1 cellular context compared by ENCODE assay signal in genomic region chr3:157115069-157116006, GRCh38.
TF ChIP-seq lines count a peak whose summit lies in the region.

No MANE protein-coding gene starts in this region.

TF ChIP-seq in K562, 482 proteins besides CTCF, POLR2A, EP300 and RAD21 (continues in another document):
- TF ChIP-seq CTBP1 (IDR thresholded peaks at IDR 0.05; ENCODE audit: borderline replicate concordance) = peak; percentile 83
- TF ChIP-seq CREM (IDR thresholded peaks at IDR 0.05; ENCODE audit: low read depth) = no peak; the same call in 1 of the 2 replicates
- TF ChIP-seq NBN (IDR thresholded peaks at IDR 0.05; ENCODE audit: low read depth) = peak; percentile 79; the same call in 1 of the 2 replicates
- peak; percentile 55; the same call in 1 of the 2 replicates for TF ChIP-seq DIDO1 (tag; IDR thresholded peaks at IDR 0.05; ENCODE audit: low read depth)
- TF ChIP-seq BCOR (IDR thresholded peaks at IDR 0.05) = peak; percentile 63
- peak; percentile 59; the same call in 1 of the 2 replicates for TF ChIP-seq SMARCE1 (IDR thresholded peaks at IDR 0.05)
- peak; percentile 61; the same call in 1 of the 2 replicates for TF ChIP-seq SMARCC2 (IDR thresholded peaks at IDR 0.05; ENCODE audit: low read depth)
- TF ChIP-seq DMBX1 (CRISPR knock-in tag; IDR thresholded peaks at IDR 0.05; ENCODE audit: borderline replicate concordance) = peak; percentile 89; the same call in 1 of the 2 replicates
- TF ChIP-seq NR2C1 (IDR thresholded peaks at IDR 0.05) = no peak
- TF ChIP-seq NR2C1 (tag; IDR thresholded peaks at IDR 0.05) = peak; percentile 79
- peak; percentile 29; the same call in 1 of the 2 replicates for TF ChIP-seq JUN (IDR thresholded peaks at IDR 0.05; ENCODE audit: borderline replicate concordance, low read depth, low read length)
- no peak for TF ChIP-seq JUN (CRISPR knock-in tag; IDR thresholded peaks at IDR 0.05; ENCODE audit: borderline replicate concordance)
- TF ChIP-seq MEF2A (IDR thresholded peaks at IDR 0.05; ENCODE audit: control insufficient read depth, low read depth, low read length) = peak; percentile 89
- TF ChIP-seq ZNF24 (IDR thresholded peaks at IDR 0.05) = 0 out of 2 replicates have a peak, but pooled peaks have one; percentile 5
- TF ChIP-seq TFAM (CRISPR knock-in tag; conservative IDR thresholded peaks at IDR 0.05) = no peak
- peak; percentile 25; the same call in 1 of the 2 replicates for TF ChIP-seq ZNF76 (CRISPR knock-in tag; IDR thresholded peaks at IDR 0.05; ENCODE audit: borderline replicate concordance)
- TF ChIP-seq JUND (IDR thresholded peaks at IDR 0.05; ENCODE audit: borderline replicate concordance, low read depth, low read length) = peak; percentile 84
- peak; percentile 91; the same call in 2 of the 3 replicates for TF ChIP-seq JUND (tag; IDR thresholded peaks at IDR 0.05; ENCODE audit: borderline replicate concordance, low read depth, low read length)
- no peak for TF ChIP-seq RFX5 (IDR thresholded peaks at IDR 0.05; ENCODE audit: low read depth, low read length)
- TF ChIP-seq MAFK (IDR thresholded peaks at IDR 0.05; ENCODE audit: low read length) = peak; percentile 4; the same call in 1 of the 2 replicates
- TF ChIP-seq MBD2 (IDR thresholded peaks at IDR 0.05; ENCODE audit: borderline replicate concordance, low read depth) = peak; percentile 40; the same call in 1 of the 2 replicates
- TF ChIP-seq LEF1 (IDR thresholded peaks at IDR 0.05) = peak; percentile 72
- no peak for TF ChIP-seq ID3 (CRISPR knock-in tag; IDR thresholded peaks at IDR 0.05)
- TF ChIP-seq ID3 (tag; IDR thresholded peaks at IDR 0.05) = peak; percentile 67
- no peak for TF ChIP-seq STAT6 (CRISPR knock-in tag; IDR thresholded peaks at IDR 0.05)
- TF ChIP-seq CXXC5 (CRISPR knock-in tag; IDR thresholded peaks at IDR 0.05) = peak; percentile 69
- peak; percentile 54; the same call in 1 of the 2 replicates for TF ChIP-seq SPI1 (IDR thresholded peaks at IDR 0.05; ENCODE audit: borderline replicate concordance, low read depth, low read length)
- 0 out of 4 replicates have a peak, but pooled peaks of 1 of the 2 experiments have one; percentile 28 for TF ChIP-seq UBTF (IDR thresholded peaks at IDR 0.05; ENCODE audit: borderline replicate concordance in 1 of 2, low read depth in 2 of 2, low read length in 2 of 2)
- 0 out of 2 replicates have a peak, but pooled peaks have one; percentile 33 for TF ChIP-seq TEAD2 (tag; IDR thresholded peaks at IDR 0.05)
- TF ChIP-seq L3MBTL2 (IDR thresholded peaks at IDR 0.05) = peak; percentile 59; the same call in 1 of the 2 replicates
- peak; percentile 56 for TF ChIP-seq CCNT2 (IDR thresholded peaks at IDR 0.05; ENCODE audit: borderline replicate concordance, extremely low read depth, insufficient read length, low read depth, low read length)
- TF ChIP-seq CAMTA2 (CRISPR knock-in tag; conservative IDR thresholded peaks at IDR 0.05) = no peak
- peak; percentile 87 for TF ChIP-seq CREB3 (tag; conservative IDR thresholded peaks at IDR 0.05; ENCODE audit: low read depth)
- peak; percentile 25; the same call in 1 of the 2 replicates for TF ChIP-seq POLR2AphosphoS5 (IDR thresholded peaks at IDR 0.05; ENCODE audit: control insufficient read depth, insufficient read depth, low read depth, low read length)
- peak; percentile 82; the same call in 1 of the 2 replicates for TF ChIP-seq BACH1 (tag; IDR thresholded peaks at IDR 0.05)
- peak in 1 of 2 experiments; percentile 48; a peak in 1 of 3 replicates for TF ChIP-seq CBX3 (IDR thresholded peaks at IDR 0.05; ENCODE audit: borderline replicate concordance in 1 of 2, low read length in 2 of 2)
- TF ChIP-seq PTTG1 (tag; IDR thresholded peaks at IDR 0.05; ENCODE audit: low read depth) = peak; percentile 56; the same call in 1 of the 2 replicates
- peak in 1 of 2 experiments; percentile 89; a peak in 2 of 4 replicates for TF ChIP-seq TBL1XR1 (IDR thresholded peaks at IDR 0.05; ENCODE audit: low read length in 2 of 2)
- peak; percentile 13 to 31; a peak in 1 of 4 replicates for TF ChIP-seq NRF1 (conservative IDR thresholded peaks at IDR 0.05 in 1 of 2, IDR thresholded peaks at IDR 0.05 in 1 of 2)
- peak; percentile 92 for TF ChIP-seq ZNF395 (CRISPR knock-in tag; IDR thresholded peaks at IDR 0.05)
- TF ChIP-seq MYBL2 (IDR thresholded peaks at IDR 0.05; ENCODE audit: low read depth) = no peak
- no peak for TF ChIP-seq MYBL2 (CRISPR knock-in tag; IDR thresholded peaks at IDR 0.05; ENCODE audit: borderline replicate concordance)
- no peak for TF ChIP-seq CEBPB (tag; IDR thresholded peaks at IDR 0.05)
- TF ChIP-seq ZNF764 (CRISPR knock-in tag; IDR thresholded peaks at IDR 0.05; ENCODE audit: low read depth) = no peak
- no peak for TF ChIP-seq GTF2F1 (IDR thresholded peaks at IDR 0.05; ENCODE audit: low read depth, low read length)
- TF ChIP-seq NFIX (CRISPR knock-in tag; IDR thresholded peaks at IDR 0.05; ENCODE audit: low read depth) = no peak
- peak; percentile 89 for TF ChIP-seq FOSL1 (tag; conservative IDR thresholded peaks at IDR 0.05)
- peak in 1 of 2 experiments; percentile 81; a peak in 2 of 4 replicates for TF ChIP-seq ZNF639 (CRISPR knock-in tag; conservative IDR thresholded peaks at IDR 0.05 in 1 of 2, IDR thresholded peaks at IDR 0.05 in 1 of 2)
- TF ChIP-seq NR2C2 (CRISPR knock-in tag; IDR thresholded peaks at IDR 0.05) = no peak
- TF ChIP-seq NR2C2 (tag; IDR thresholded peaks at IDR 0.05) = peak; percentile 84
- no peak for TF ChIP-seq REST (CRISPR knock-in tag; IDR thresholded peaks at IDR 0.05; ENCODE audit: low read depth)
- peak; percentile 22; the same call in 1 of the 2 replicates for TF ChIP-seq MAFF (IDR thresholded peaks at IDR 0.05; ENCODE audit: low read length)
- peak; percentile 61; the same call in 1 of the 2 replicates for TF ChIP-seq ATF7 (IDR thresholded peaks at IDR 0.05)
